In the genomic region with DNA sequence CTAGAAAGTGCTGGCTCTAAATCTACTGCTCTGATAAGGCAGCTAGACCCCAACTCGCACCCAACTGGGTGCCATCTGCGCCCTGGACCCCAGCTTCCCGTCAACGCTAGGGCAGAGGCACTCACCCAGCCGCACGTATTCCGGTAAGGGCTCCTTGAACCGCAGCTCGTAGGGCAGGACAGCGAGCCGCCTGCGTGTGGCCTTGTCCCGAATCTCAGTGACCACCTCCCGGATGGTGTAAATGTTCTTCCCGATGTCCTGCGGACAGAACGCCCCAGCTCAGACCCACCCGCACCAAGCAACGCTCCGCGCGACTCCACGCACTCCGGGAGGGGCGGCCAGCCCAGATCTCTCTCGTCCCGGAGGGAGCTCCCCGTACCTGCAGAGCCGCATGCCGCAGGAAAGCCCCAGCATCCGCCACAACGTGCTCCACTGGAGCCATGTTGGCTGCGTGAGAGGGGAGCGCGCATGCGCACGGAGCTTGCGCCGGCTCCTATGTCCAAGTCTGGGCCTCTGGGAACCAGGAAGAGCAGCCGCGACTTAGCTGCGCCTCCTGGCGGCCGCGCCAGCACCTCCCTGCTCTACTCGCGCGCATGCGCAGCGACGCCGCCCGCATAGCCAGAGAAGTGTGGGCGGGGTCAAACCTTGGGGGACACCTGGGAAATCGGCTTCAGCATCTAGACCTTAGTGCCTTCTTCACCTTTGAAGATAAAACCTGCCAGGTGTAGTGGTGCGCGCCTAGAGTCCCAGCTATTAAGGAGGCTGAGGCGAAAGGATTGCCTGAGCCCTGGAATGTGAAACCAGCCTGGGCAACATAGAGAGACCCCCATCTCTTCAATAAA, we compare ENCODE assay signal across 8 cellular contexts. TPM values are rescaled to one million over a fixed set of nuclear protein-coding genes. Genes with fewer than 3 reads are reported as not detected.
A peak's percentile ranks its signal among the peaks of the same experiment; 100 is the strongest.
DNase-seq lines count a peak whose midpoint lies in the region; ATAC-seq and TF ChIP-seq lines count a peak whose summit lies in the region.

A gene (minus strand): TSS at position 458 of the 842 bp plus-strand sequence. CDS start 16 bp downstream, at position 442.

- H3K4me3 ChIP-seq in right atrium auricular region: peak within 1 kb of the TSS; percentile 66 to 88
- peak within 1 kb of the TSS; percentile 83 to 91 for H3K4me3 ChIP-seq in uterus

- H3K36me3 Mint-ChIP-seq in T-helper 17 cell (ENCODE audit: low read depth): peaks cover 5% of the 10 kb centered on the region

- H3K36me3 ChIP-seq in right atrium auricular region (peaks cover 23% of the 10 kb centered on the region), uterus (no peaks in the 10 kb centered on the region)

- no peaks in the 10 kb centered on the region for H3K27me3 Mint-ChIP-seq in T-helper 17 cell

- peak; percentile 97 for TF ChIP-seq POLR2A in GM15510 (IDR thresholded peaks at IDR 0.05; ENCODE audit: borderline replicate concordance, extremely low read depth, insufficient read length)
- TF ChIP-seq POLR2A in uterus (IDR thresholded peaks at IDR 0.05): peak; percentile 38 to 65

- H3K27me3 ChIP-seq in right atrium auricular region: no peaks in the 10 kb centered on the region
- H3K27me3 ChIP-seq in uterus: no peaks in the 10 kb centered on the region

- peak within 1 kb of the TSS; percentile 99 for H3K27ac Mint-ChIP-seq in T-helper 17 cell

- H3K4me3 Mint-ChIP-seq in T-helper 17 cell: peak within 1 kb of the TSS; percentile 99

- TF ChIP-seq CTCF in right atrium auricular region (IDR thresholded peaks at IDR 0.05) (peak; percentile 97 to 99), uterus (IDR thresholded peaks at IDR 0.05) (peak; percentile 99 to 100 (median 100))

- DNase-seq in NCI-H1694 treated with DMSO at 0.1 percent for 48 hours (lab: John Stamatoyannopoulos, UW): peak; percentile 84
- DNase-seq in T-helper 17 cell: peak; percentile 97 to 99 (median 98)
- peak; percentile 94 for DNase-seq in right atrium auricular region (ENCODE audit: low spot score)
- DNase-seq in pulmonary artery endothelial cell (ENCODE audit: low read depth, low spot score): peak; percentile 90
- peak; percentile 94 to 97 for DNase-seq in uterus

- peaks cover 32% of the 10 kb centered on the region for H3K4me1 Mint-ChIP-seq in T-helper 17 cell

- intact Hi-C loops in uterus (cut with DNase I; ENCODE audit: low total_unique reads): loop anchor here (10.0 kb wide), 2 partner anchors 50 to 360 kb away; no protein-coding TSS in a partner anchor

- H3K9me3 ChIP-seq in T-helper 17 cell (ENCODE audit: control insufficient read depth, low read length, poor library complexity, severe bottlenecking): no peaks in the 10 kb centered on the region
- H3K9me3 ChIP-seq in right atrium auricular region: no peaks in the 10 kb centered on the region
- no peaks in the 10 kb centered on the region for H3K9me3 ChIP-seq in uterus

- peak; percentile 98 for ATAC-seq in HG02885 (IDR thresholded peaks at IDR 0.05; ENCODE audit: poor library complexity, unreplicated experiment)
- ATAC-seq in T-helper 17 cell: peak; percentile 97

- H3K27ac ChIP-seq in angular gyrus (ENCODE audit: low read depth, low read length) (peak within 1 kb of the TSS; percentile 74), right atrium auricular region (peak within 1 kb of the TSS; percentile 60 to 71), uterus (peak within 1 kb of the TSS; percentile 66 to 83)

- H3K4me1 ChIP-seq in right atrium auricular region (peaks cover 0 to 21% of the 10 kb centered on the region in 2 donors), uterus (peaks cover 0 to 13% of the 10 kb centered on the region in 2 donors)

RNA-seq across cellular contexts. Expression of the gene that starts here (rescaled TPM):
- total RNA-seq in T-helper 17 cell: 10 to 100 TPM; 32.1 to 36.8 TPM
- 10 to 100 TPM; 12.9 to 22.2 TPM for total RNA-seq in right atrium auricular region
- total RNA-seq in pulmonary artery endothelial cell: 29.1 and 55.3 TPM in 2 replicates
- total RNA-seq in uterus: 10 to 100 TPM; 15.9 to 50.5 (median 21.0) TPM

Comparison
In these comparisons a context has a peak if more than half of its experiments do, and no peak if none do; other contexts are left out.
1. Peak in every context shown above with its lines: DNase-seq, ATAC-seq, H3K4me3 ChIP-seq and H3K27ac ChIP-seq.